In the genomic region with DNA sequence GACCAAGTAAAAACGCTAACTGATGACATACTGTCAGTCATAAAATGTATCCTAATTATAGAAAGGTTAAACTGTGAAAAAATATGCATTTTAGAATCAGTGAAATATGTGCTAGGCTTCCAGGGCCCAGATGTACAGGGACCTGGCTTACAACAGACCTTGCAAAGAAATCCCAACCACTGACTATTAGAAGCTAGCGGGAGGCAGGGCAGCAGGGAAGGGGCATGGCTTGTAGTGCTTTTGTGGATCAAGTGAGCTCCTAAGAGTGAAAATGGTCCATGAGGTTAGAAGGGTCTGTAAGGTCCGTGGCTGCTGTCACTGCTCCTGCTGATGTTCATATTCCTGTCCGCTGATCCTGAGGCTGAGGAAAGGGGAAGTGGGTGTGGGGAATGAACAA, we compare ENCODE assay signal across 8 cellular contexts. TPM values are rescaled to one million over a fixed set of nuclear protein-coding genes. Genes with fewer than 3 reads are reported as not detected.
A peak's percentile ranks its signal among the peaks of the same experiment; 100 is the strongest.
DNase-seq lines count a peak whose midpoint lies in the region; ATAC-seq and TF ChIP-seq lines count a peak whose summit lies in the region.
"Not testable (repeated sequence)": the region's sequence is repeated elsewhere in the genome, so short reads cannot be mapped to it uniquely, and the experiment has no call there.

No MANE protein-coding gene starts in this region.

- not testable (repeated sequence) for H3K4me3 Mint-ChIP-seq in chondrocyte (ENCODE audit: unreplicated experiment)

- DNase-seq in SK-N-MC (ENCODE audit: low read depth, low spot score); chondrocyte (ENCODE audit: low spot score); prostate gland (ENCODE audit: low spot score); upper lobe of right lung: not testable (repeated sequence)
- DNase-seq in mesendoderm: peak; percentile 11

- H3K4me3 ChIP-seq in SK-N-MC; mesendoderm (ENCODE audit: low read length); prostate gland; upper lobe of right lung: not testable (repeated sequence)
- peak overlapping the region in 1 of 2 donors; percentile 34 for H3K4me3 ChIP-seq in gastroesophageal sphincter

- TF ChIP-seq EP300 in gastroesophageal sphincter (IDR thresholded peaks at IDR 0.05): not testable (repeated sequence)

- H3K56ac ChIP-seq in mesendoderm (ENCODE audit: low read length): peak overlapping the region; percentile 42

- H3K9ac ChIP-seq in SK-N-MC (ENCODE audit: insufficient read length); mesendoderm (ENCODE audit: low read length): not testable (repeated sequence)

- H3K9me3 ChIP-seq in SK-N-MC (ENCODE audit: low read depth, low read length); gastroesophageal sphincter; prostate gland; upper lobe of right lung: not testable (repeated sequence)

- H3K36me3 ChIP-seq in SK-N-MC (ENCODE audit: insufficient read depth, low read length); mesendoderm (ENCODE audit: control insufficient read depth, insufficient read depth, low read length); prostate gland; upper lobe of right lung: not testable (repeated sequence)
- peaks cover 0 to 11% of the 10 kb centered on the region in 2 donors for H3K36me3 ChIP-seq in gastroesophageal sphincter

- not testable (repeated sequence) for H2BK5ac ChIP-seq in mesendoderm (ENCODE audit: low read length)

- not testable (repeated sequence) for H2BK15ac ChIP-seq in mesendoderm (replicated peaks; ENCODE audit: low read depth)

- H3K27ac Mint-ChIP-seq in chondrocyte (ENCODE audit: unreplicated experiment): peak overlapping the region; percentile 87

- not testable (repeated sequence) for H3K36me3 Mint-ChIP-seq in chondrocyte (ENCODE audit: low read depth)

- not testable (repeated sequence) for TF ChIP-seq CTCF in chondrocyte (IDR thresholded peaks at IDR 0.05); gastroesophageal sphincter (IDR thresholded peaks at IDR 0.05); prostate gland (IDR thresholded peaks at IDR 0.05); upper lobe of right lung (IDR thresholded peaks at IDR 0.05)

- not testable (repeated sequence) for H3K9me3 Mint-ChIP-seq in chondrocyte (ENCODE audit: low read depth)

- not testable (repeated sequence) for H3K27me3 Mint-ChIP-seq in chondrocyte (ENCODE audit: low read depth)

- ATAC-seq in GM18870 (IDR thresholded peaks at IDR 0.05; ENCODE audit: unreplicated experiment) (peak; percentile 15), HG03442 (IDR thresholded peaks at IDR 0.05; ENCODE audit: unreplicated experiment) (peak; percentile 5)
- not testable (repeated sequence) for ATAC-seq in gastroesophageal sphincter, upper lobe of right lung

- not testable (repeated sequence) for H2BK120ac ChIP-seq in mesendoderm (ENCODE audit: low read depth, low read length)

- H3K4ac ChIP-seq in mesendoderm (ENCODE audit: low read depth, low read length): not testable (repeated sequence)

- not testable (repeated sequence) for H4K5ac ChIP-seq in mesendoderm (ENCODE audit: low read length)

- H3K4me2 ChIP-seq in mesendoderm (ENCODE audit: low read length): not testable (repeated sequence)

- TF ChIP-seq POLR2A in gastroesophageal sphincter (IDR thresholded peaks at IDR 0.05); prostate gland (IDR thresholded peaks at IDR 0.05): not testable (repeated sequence)

- intact Hi-C loops in prostate gland (cut with DNase I); upper lobe of right lung (cut with DNase I): not testable (repeated sequence)

- H3K27me3 ChIP-seq in gastroesophageal sphincter; mesendoderm (ENCODE audit: insufficient read depth, low read length, poor library complexity); prostate gland (replicated peaks; ENCODE audit: insufficient read depth); upper lobe of right lung: not testable (repeated sequence)

- H4K8ac ChIP-seq in mesendoderm (ENCODE audit: low read depth, low read length): not testable (repeated sequence)

- H3K4me1 Mint-ChIP-seq in chondrocyte (ENCODE audit: low read depth): peaks cover 17% of the 10 kb centered on the region

- WGBS in gastroesophageal sphincter (ENCODE audit: low coverage in 1 of 2), 2 donors: 13 to 40% methylated on average over 1 to 2 of the region's 4 CpGs
- no CpG with 5 or more reads among the region's 4 CpGs for WGBS in mesendoderm (ENCODE audit: extremely low coverage, insufficient coverage, low lambda C conversion rate)
- WGBS in prostate gland: 38% methylated on average over 3 of the region's 4 CpGs

- H3K27ac ChIP-seq in SK-N-MC (peak overlapping the region; percentile 48), gastroesophageal sphincter (peak overlapping the region in 3 of 4 donors; percentile 70 to 78 (median 76)), prostate gland (peak overlapping the region; percentile 61 to 70), upper lobe of right lung (peak overlapping the region; percentile 47)
- not testable (repeated sequence) for H3K27ac ChIP-seq in mesendoderm (ENCODE audit: low read depth, low read length)

- H3K23ac ChIP-seq in mesendoderm (ENCODE audit: low read length): not testable (repeated sequence)

- H3K79me2 ChIP-seq in mesendoderm (ENCODE audit: control insufficient read depth, insufficient read depth, low read length): not testable (repeated sequence)

- not testable (repeated sequence) for H3K18ac ChIP-seq in mesendoderm (ENCODE audit: low read length)

- peaks cover 2 to 19% (median 8%) of the 10 kb centered on the region in 3 donors for H3K4me1 ChIP-seq in gastroesophageal sphincter
- H3K4me1 ChIP-seq in mesendoderm (ENCODE audit: control insufficient read depth, low read depth, low read length); prostate gland (replicated peaks); upper lobe of right lung: not testable (repeated sequence)

- not testable (repeated sequence) for H2AK5ac ChIP-seq in mesendoderm (ENCODE audit: low read length)

- H3K79me1 ChIP-seq in mesendoderm (ENCODE audit: low read length): not testable (repeated sequence)

RNA-seq across cellular contexts. Expression of gene FKBP9, which starts 40.7 kb away (rescaled TPM):
- total RNA-seq in chondrocyte (234 to 355 TPM (median 335 TPM) in 3 replicates), gastroesophageal sphincter (100 to 1,000 TPM in 3 of 4 donors, 10 to 100 TPM in 1; 94.8 to 141 (median 135) TPM), prostate gland (100 to 1,000 TPM; 115 to 137 TPM), upper lobe of right lung (113 TPM)
- polyA plus RNA-seq in mesendoderm (2013, experiment 1 of 2): 7.8 TPM
- 7.1 TPM for polyA plus RNA-seq in mesendoderm (2013, experiment 2 of 2)
